ENCODE assay signal across 8 cellular contexts in the genomic region with DNA sequence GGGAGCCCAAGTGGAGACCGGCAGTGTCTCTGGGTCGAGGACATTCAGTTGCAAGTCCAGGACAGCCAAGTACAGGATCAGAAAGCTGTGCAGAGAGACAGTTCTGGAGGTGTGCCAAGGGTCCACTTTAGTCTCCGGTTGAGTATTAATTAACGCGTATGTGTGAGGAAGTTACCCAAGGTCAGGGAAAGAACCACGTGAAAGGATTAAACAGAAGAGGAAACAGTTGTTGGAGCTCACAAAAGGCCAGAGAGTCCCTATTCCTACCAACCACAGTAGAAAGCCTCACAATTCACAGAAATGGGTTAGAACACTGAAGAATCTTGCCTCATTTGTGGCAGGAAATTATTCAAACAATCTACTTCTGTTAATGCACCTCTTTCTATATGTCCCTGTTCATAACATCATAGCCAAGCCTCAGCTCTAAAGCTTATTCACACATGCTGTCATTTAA. TPM values are rescaled to one million over a fixed set of nuclear protein-coding genes. Genes with fewer than 3 reads are reported as not detected.
DNase-seq lines count a peak whose midpoint lies in the region; ATAC-seq, FAIRE-seq and TF ChIP-seq lines count a peak whose summit lies in the region.

No MANE protein-coding gene starts in this region.

- H3K27ac Mint-ChIP-seq in mesothelial cell of epicardium, result no peak overlapping the region
- no peak overlapping the region for H3K27ac Mint-ChIP-seq in CD8-positive, alpha-beta T cell

- no peaks in the 10 kb centered on the region for H3F3A ChIP-seq in smooth muscle cell (ENCODE audit: low read depth)

- no peak overlapping the region for H3K4me3 Mint-ChIP-seq in mesothelial cell of epicardium
- H3K4me3 Mint-ChIP-seq in CD8-positive, alpha-beta T cell, result no peak overlapping the region

- peak overlapping the region; percentile 99 for H3K27ac ChIP-seq in SK-N-MC
- H3K27ac ChIP-seq in smooth muscle cell (ENCODE audit: low read depth), result no peak overlapping the region
- H3K27ac ChIP-seq in CD8-positive, alpha-beta T cell (ENCODE audit: low read depth, low read length), result no peak overlapping the region

- H3K9me3 ChIP-seq in SK-N-MC (ENCODE audit: low read depth, low read length) (no peaks in the 10 kb centered on the region), smooth muscle cell (replicated peaks; ENCODE audit: low read depth) (no peaks in the 10 kb centered on the region)
- H3K9me3 ChIP-seq in CD8-positive, alpha-beta T cell (ENCODE audit: low read length), result no peaks in the 10 kb centered on the region

- no peaks in the 10 kb centered on the region for H4K20me1 ChIP-seq in smooth muscle cell (ENCODE audit: low read depth)

- H3K4me3 ChIP-seq in SK-N-MC (no peak overlapping the region), smooth muscle cell (no peak overlapping the region)
- H3K4me3 ChIP-seq in CD8-positive, alpha-beta T cell (ENCODE audit: low read depth, low read length), result no peak overlapping the region

- H3K36me3 Mint-ChIP-seq in mesothelial cell of epicardium, result no peaks in the 10 kb centered on the region
- no peaks in the 10 kb centered on the region for H3K36me3 Mint-ChIP-seq in CD8-positive, alpha-beta T cell

- H3K27me3 ChIP-seq in smooth muscle cell (ENCODE audit: low read depth), result no peaks in the 10 kb centered on the region
- no peaks in the 10 kb centered on the region for H3K27me3 ChIP-seq in CD8-positive, alpha-beta T cell (ENCODE audit: insufficient read depth, low read length)

- H3K4me2 ChIP-seq in smooth muscle cell, result no peak overlapping the region

- peak; percentile 85 for FAIRE-seq in GM18507 (lab: Jason Lieb, UNC)

- POLR2A ChIA-PET in CD8-positive, alpha-beta T cell (lab: Charles Lee), result no interaction called here

- no peaks in the 10 kb centered on the region for H3K79me2 ChIP-seq in smooth muscle cell (ENCODE audit: low read depth)

- H3K9ac ChIP-seq in SK-N-MC (ENCODE audit: insufficient read length) (peak overlapping the region; percentile 43), smooth muscle cell (ENCODE audit: low read depth) (no peak overlapping the region)

- no peaks in the 10 kb centered on the region for H3K9me3 Mint-ChIP-seq in mesothelial cell of epicardium
- H3K9me3 Mint-ChIP-seq in CD8-positive, alpha-beta T cell, result no peaks in the 10 kb centered on the region

- CTCF ChIA-PET in CD8-positive, alpha-beta T cell (lab: Charles Lee), result no interaction called here

- peaks cover 15% of the 10 kb centered on the region for H3K4me1 Mint-ChIP-seq in mesothelial cell of epicardium
- H3K4me1 Mint-ChIP-seq in CD8-positive, alpha-beta T cell (ENCODE audit: low read depth), result peaks cover 2% of the 10 kb centered on the region

- peaks cover 8% of the 10 kb centered on the region for H3K4me1 ChIP-seq in smooth muscle cell (ENCODE audit: low read depth)
- H3K4me1 ChIP-seq in CD8-positive, alpha-beta T cell (ENCODE audit: insufficient read depth, low read length), result peaks cover 6% of the 10 kb centered on the region

- no peaks in the 10 kb centered on the region for H3K27me3 Mint-ChIP-seq in mesothelial cell of epicardium (ENCODE audit: low read depth)
- no peaks in the 10 kb centered on the region for H3K27me3 Mint-ChIP-seq in CD8-positive, alpha-beta T cell (ENCODE audit: low read depth)

- TF ChIP-seq CTCF in smooth muscle cell (IDR thresholded peaks at IDR 0.05; ENCODE audit: borderline replicate concordance, insufficient read depth, poor library complexity, severe bottlenecking) (no peak), mesothelial cell of epicardium (IDR thresholded peaks at IDR 0.05; ENCODE audit: unreplicated experiment) (no peak)
- no peak for TF ChIP-seq CTCF in CD8-positive, alpha-beta T cell (IDR thresholded peaks at IDR 0.05)

- WGBS in smooth muscle cell (ENCODE audit: low lambda C conversion rate), result 87% methylated on average over 6 of the region's 6 CpGs

- intact Hi-C loops in CD8-positive, alpha-beta T cell (cut with DNase I, micrococcal nuclease), result no loop called here

- no peak overlapping the region for H2AFZ ChIP-seq in smooth muscle cell (ENCODE audit: low read depth)

- DNase-seq in GM18507 (ENCODE audit: extremely low spot score, insufficient read length, low read depth) (peak; percentile 14), KG1 (lab: John Stamatoyannopoulos, UW) (peak; percentile 34), SK-N-MC (ENCODE audit: low read depth, low spot score) (no peak), left lobe of liver (ENCODE audit: low spot score) (peak; percentile 64), smooth muscle cell (lab: John Stamatoyannopoulos, UW; ENCODE audit: unreplicated experiment) (no peak), T1000 (lab: John Stamatoyannopoulos, UW) (no peak), mesothelial cell of epicardium (ENCODE audit: low spot score in 2 of 2, unreplicated experiment in 2 of 2) (no peak)
- DNase-seq in CD8-positive, alpha-beta T cell, result no peak

- H3K36me3 ChIP-seq in SK-N-MC (ENCODE audit: insufficient read depth, low read length) (no peaks in the 10 kb centered on the region), smooth muscle cell (ENCODE audit: low read depth) (no peaks in the 10 kb centered on the region)
- H3K36me3 ChIP-seq in CD8-positive, alpha-beta T cell (ENCODE audit: insufficient read depth, low read length), result no peaks in the 10 kb centered on the region

- ATAC-seq in left lobe of liver, result peak; percentile 77
- ATAC-seq in CD8-positive, alpha-beta T cell, result no peak

RNA-seq across cellular contexts. Expression of gene NSUN7, which starts 17.9 kb away (rescaled TPM):
- total RNA-seq in left lobe of liver, result 0.40 TPM
- 2.3 and 2.5 TPM in 2 replicates for total RNA-seq in smooth muscle cell
- polyA plus RNA-seq in smooth muscle cell, result 1.8 and 3.0 TPM in 2 replicates
- total RNA-seq in mesothelial cell of epicardium, result 21.8 to 24.4 TPM (median 22.4 TPM) in 3 replicates
- total RNA-seq in CD8-positive, alpha-beta T cell, result under 1 TPM; 0.14 to 0.35 TPM

Comparison
In these comparisons a context has a peak if more than half of its experiments do, and no peak if none do; other contexts are left out.
1. DNase-seq: peak in GM18507 (single experiment), KG1 (single experiment) and left lobe of liver (single experiment); none in SK-N-MC (single experiment), smooth muscle cell (single experiment), T1000 (single experiment), mesothelial cell of epicardium (0 of 2) and CD8-positive, alpha-beta T cell (0 of 7).